ENCODE assay signal across 13 cellular contexts in genomic region chr20:38987777-38988176, GRCh38. TPM values are rescaled to one million over a fixed set of nuclear protein-coding genes. Genes with fewer than 3 reads are reported as not detected.
DNase-seq lines count a peak whose midpoint lies in the region; ATAC-seq and TF ChIP-seq lines count a peak whose summit lies in the region.
"Had no signal": no experiment of that assay in that cellular context is flagged by ENCODE, and none has a peak within 500 bp of the region (broad histone marks: within the 10 kb centered on the region; RNA-seq: fewer than 3 reads in every experiment).

No MANE protein-coding gene starts in this region.

- H3K4me3 ChIP-seq in breast epithelium (no peak overlapping the region), brain microvascular endothelial cell (ENCODE audit: low read depth, low read length) (no peak overlapping the region)
- H3K4me3 ChIP-seq: neural progenitor cell had no signal

- H3K36me3 Mint-ChIP-seq in MCF 10A (ENCODE audit: insufficient read depth, unreplicated experiment): peaks cover 41% of the 10 kb centered on the region
- peaks cover 12 to 25% (median 22%) of the 10 kb centered on the region in 3 experiments for H3K36me3 Mint-ChIP-seq in H9 (ENCODE audit: insufficient read depth in 1 of 3, low read depth in 3 of 3)

- no peak for TF ChIP-seq CTCF in MCF 10A (IDR thresholded peaks at IDR 0.05; ENCODE audit: unreplicated experiment)
- TF ChIP-seq CTCF in breast epithelium (IDR thresholded peaks at IDR 0.05): no peak
- no peak for TF ChIP-seq CTCF in H9 (conservative IDR thresholded peaks at IDR 0.05)
- TF ChIP-seq CTCF in brain microvascular endothelial cell (IDR thresholded peaks at IDR 0.05; ENCODE audit: low read depth, low read length, missing control alignments): no peak

- peak; percentile 67 for ATAC-seq in HG03558 (IDR thresholded peaks at IDR 0.05; ENCODE audit: extremely low read depth, unreplicated experiment)
- ATAC-seq: T-helper 17 cell had no signal

- no peak overlapping the region for H3K56ac ChIP-seq in H9 (ENCODE audit: insufficient read length, low read depth, low read length)

- no peak overlapping the region for H2BK5ac ChIP-seq in H9 (ENCODE audit: insufficient read length, low read length)

- no peaks in the 10 kb centered on the region for H3K36me3 ChIP-seq in breast epithelium
- peaks cover 3% of the 10 kb centered on the region for H3K36me3 ChIP-seq in brain microvascular endothelial cell (replicated peaks)

- H2BK120ac ChIP-seq in H9 (ENCODE audit: low read depth, low read length, poor library complexity, severe bottlenecking): no peak overlapping the region

- intact Hi-C loops in MCF 10A (cut with micrococcal nuclease) (no loop called here), breast epithelium (cut with DNase I; ENCODE audit: low total_unique reads) (no loop called here)

- CTCF ChIA-PET in MCF 10A (lab: Yijun Ruan, JAX): interaction anchor here (0.6 to 3.6 kb wide), 4 partner anchors 8 to 61 kb away, joined by 3 to 16 read pairs (median 3); no protein-coding TSS in a partner anchor

- H3K27ac ChIP-seq in breast epithelium (no peak overlapping the region), H9 (ENCODE audit: insufficient read length, low read depth, low read length) (no peak overlapping the region), brain microvascular endothelial cell (no peak overlapping the region)
- H3K27ac ChIP-seq: neural progenitor cell had no signal

- H4K8ac ChIP-seq in H9 (replicated peaks; ENCODE audit: insufficient read length, low read depth, low read length): no peak overlapping the region

- H3K27ac Mint-ChIP-seq in MCF 10A (ENCODE audit: low read depth, unreplicated experiment) (peak overlapping the region; percentile 31), H9 (peak overlapping the region; percentile 12 to 16 (median 13); a peak in 1 of 7 replicates)
- H3K27ac Mint-ChIP-seq: neural progenitor cell, T-helper 17 cell had no signal

- no peak overlapping the region for H4K5ac ChIP-seq in H9 (ENCODE audit: insufficient read length, low read depth, low read length)

- no peak overlapping the region for H2BK15ac ChIP-seq in H9 (ENCODE audit: low read depth, low read length)

- H3K14ac ChIP-seq in H9 (ENCODE audit: insufficient read depth, low read length): no peak overlapping the region

- peak overlapping the region; percentile 16 for H3K4me2 ChIP-seq in H9 (ENCODE audit: insufficient read depth, insufficient read length, low read length)
- H3K4me2 ChIP-seq: neural progenitor cell had no signal

- H4K91ac ChIP-seq in H9 (ENCODE audit: insufficient read length, low read depth, low read length): no peak overlapping the region

- no TSS peak for BruUV-seq in MCF 10A (replicated peaks; lab: Mats Ljungman, UMichigan)

- no peak overlapping the region for H2BK20ac ChIP-seq in H9 (ENCODE audit: low read depth, low read length, poor library complexity, severe bottlenecking)

- no peak overlapping the region for H3T11ph ChIP-seq in H9 (ENCODE audit: low read length)

- no peaks in the 10 kb centered on the region for H3K9me3 Mint-ChIP-seq in MCF 10A (ENCODE audit: unreplicated experiment)
- no peaks in the 10 kb centered on the region for H3K9me3 Mint-ChIP-seq in H9
- H3K9me3 Mint-ChIP-seq: neural progenitor cell had no signal

- no peaks in the 10 kb centered on the region for H3K79me1 ChIP-seq in H9 (ENCODE audit: insufficient read depth, low read depth, low read length, poor library complexity, severe bottlenecking)

- no peak overlapping the region for H3K4ac ChIP-seq in H9 (ENCODE audit: low read depth, low read length)

- POLR2A ChIA-PET in MCF 10A (lab: Yijun Ruan, JAX): interaction anchor here (1.3 kb wide), 1 partner anchor 25 kb away, joined by 6 read pairs; the partner anchor contains the start of gene DHX35

- no peak for TF ChIP-seq POLR2A in breast epithelium (IDR thresholded peaks at IDR 0.05)

- H2AFZ ChIP-seq in H9 (ENCODE audit: low read length): no peak overlapping the region
- H2AFZ ChIP-seq: neural progenitor cell had no signal

- in situ Hi-C loops in brain microvascular endothelial cell (cut with HindIII; ENCODE audit: low pct_ligation_motif_present, low sequenced_read_pairs): no loop called here

- no CpG with 5 or more reads among the region's 4 CpGs for whole genome bisulfite sequencing in H9 (ENCODE audit: extremely low coverage, insufficient read length, low lambda C conversion rate)

- no peaks in the 10 kb centered on the region for H3K79me2 ChIP-seq in H9 (ENCODE audit: insufficient read depth, low read length)

- H3K27me3 Mint-ChIP-seq in MCF 10A (ENCODE audit: insufficient read depth, unreplicated experiment) (no peaks in the 10 kb centered on the region), H9 (ENCODE audit: low read depth) (no peaks in the 10 kb centered on the region)
- H3K27me3 Mint-ChIP-seq: T-helper 17 cell had no signal

- no peaks in the 10 kb centered on the region for H3K23me2 ChIP-seq in H9 (ENCODE audit: insufficient read length, low read depth, low read length, poor library complexity, severe bottlenecking)

- H3K27me3 ChIP-seq in breast epithelium: no peaks in the 10 kb centered on the region
- no peaks in the 10 kb centered on the region for H3K27me3 ChIP-seq in H9 (ENCODE audit: insufficient read depth, low read length)
- no peaks in the 10 kb centered on the region for H3K27me3 ChIP-seq in brain microvascular endothelial cell (replicated peaks)
- H3K27me3 ChIP-seq: neural progenitor cell had no signal

- no peak overlapping the region for H2AK5ac ChIP-seq in H9 (ENCODE audit: insufficient read length, low read length)

- no peak overlapping the region for H3K9ac ChIP-seq in H9 (ENCODE audit: extremely low read depth, insufficient read length, low read length)
- H3K9ac ChIP-seq: neural progenitor cell had no signal

- H3K9me3 ChIP-seq in breast epithelium: no peaks in the 10 kb centered on the region
- no peaks in the 10 kb centered on the region for H3K9me3 ChIP-seq in H9 (ENCODE audit: control insufficient read depth, low read depth, low read length)

- no peak for DNase-seq in MCF 10A (ENCODE audit: unreplicated experiment)
- no peak for DNase-seq in breast epithelium (ENCODE audit: low spot score in 2 of 2)
- no peak for DNase-seq in H9
- DNase-seq in middle frontal gyrus (ENCODE audit: extremely low spot score, low spot score): no peak
- DNase-seq in brain microvascular endothelial cell: no peak
- DNase-seq in NCI-H2107 (lab: John Stamatoyannopoulos, UW): no peak
- DNase-seq in HT-29 (ENCODE audit: low spot score): no peak
- DNase-seq: activated effector memory CD4-positive, alpha-beta T cell treated with Interleukin-2 at 50 U/mL for 16 hours; NCI-H510A treated with DMSO at 0.1 percent for 48 hours; stimulated activated CD4-positive, alpha-beta T cell treated with anti-CD3 and anti-CD28 coated beads, Interleukin-2, amount 100 ng/mL, for 24 hours; T-helper 17 cell had no signal

- no peaks in the 10 kb centered on the region for H4K20me1 ChIP-seq in H9 (ENCODE audit: control insufficient read depth, insufficient read depth, insufficient read length)

- peaks cover 16% of the 10 kb centered on the region for H3K4me1 Mint-ChIP-seq in MCF 10A (ENCODE audit: insufficient read depth, unreplicated experiment)
- H3K4me1 Mint-ChIP-seq in H9: peaks cover 8 to 18% of the 10 kb centered on the region in 2 experiments
- H3K4me1 Mint-ChIP-seq: neural progenitor cell had no signal

- H3K23ac ChIP-seq in H9 (ENCODE audit: insufficient read length, low read depth, low read length): no peak overlapping the region

- no peak overlapping the region for H3K4me3 Mint-ChIP-seq in MCF 10A (ENCODE audit: unreplicated experiment)
- H3K4me3 Mint-ChIP-seq in H9: no peak overlapping the region
- H3K4me3 Mint-ChIP-seq: neural progenitor cell, T-helper 17 cell had no signal

- no peak overlapping the region for H2BK12ac ChIP-seq in H9 (ENCODE audit: insufficient read length, low read depth, low read length)

- no peaks in the 10 kb centered on the region for H3K4me1 ChIP-seq in breast epithelium
- no peaks in the 10 kb centered on the region; the same call in 1 of the 2 replicates for H3K4me1 ChIP-seq in H9 (ENCODE audit: insufficient read depth, low read length)
- H3K4me1 ChIP-seq: neural progenitor cell had no signal

- H3K18ac ChIP-seq in H9 (ENCODE audit: insufficient read length, low read depth, low read length): no peak overlapping the region

RNA-seq across cellular contexts. Expression of gene DHX35, which starts 25.6 kb away (rescaled TPM):
- total RNA-seq in MCF 10A (2022) (7.8 and 8.3 TPM in 2 replicates), breast epithelium (10 to 100 TPM; 11.0 to 20.3 (median 20.1) TPM), H9 (2021) (14.3 and 14.4 TPM in 2 replicates)
- 14.7 and 14.9 TPM in 2 replicates for total RNA-seq in HT-29 (2014; rRNA removed; shearing (Covaris generic))
